8 cellular contexts compared by ENCODE assay signal in genomic region chr4:113394730-113395530, GRCh38.
DNase-seq lines count a peak whose midpoint lies in the region; ATAC-seq and TF ChIP-seq lines count a peak whose summit lies in the region.

No MANE protein-coding gene starts in this region.

- no peaks in the 10 kb centered on the region for H3K36me3 Mint-ChIP-seq in natural killer cell

- ATAC-seq in GM21390 (IDR thresholded peaks at IDR 0.05; ENCODE audit: unreplicated experiment) (peak; percentile 96), natural killer cell (peak; percentile 86 to 94 (median 88))

- TF ChIP-seq CTCF in natural killer cell (IDR thresholded peaks at IDR 0.05), result peak; percentile 92
- TF ChIP-seq CTCF in testis (IDR thresholded peaks at IDR 0.05), result peak; percentile 95 to 97 (median 95)

- H3K4me1 ChIP-seq in testis, result no peaks in the 10 kb centered on the region

- no peaks in the 10 kb centered on the region for H3K36me3 ChIP-seq in testis (ENCODE audit: low read depth, missing control alignments)

- H3K9me3 Mint-ChIP-seq in natural killer cell, result no peaks in the 10 kb centered on the region

- H3K27me3 Mint-ChIP-seq in natural killer cell (ENCODE audit: low read depth in 2 of 2), result peaks cover 0 to 9% of the 10 kb centered on the region in 2 donors

- H3K27me3 ChIP-seq in testis, result no peaks in the 10 kb centered on the region

- H3K4me1 Mint-ChIP-seq in natural killer cell, result no peaks in the 10 kb centered on the region

- no peaks in the 10 kb centered on the region for H3K9me3 ChIP-seq in testis

- DNase-seq in DMS53 treated with DMSO at 0.1 percent for 48 hours (lab: John Stamatoyannopoulos, UW; ENCODE audit: unreplicated experiment) (peak; percentile 71), HS-27A (ENCODE audit: low read depth) (peak; percentile 82), NCI-H82 treated with DMSO at 0.1 percent for 48 hours (lab: John Stamatoyannopoulos, UW; ENCODE audit: unreplicated experiment) (peak; percentile 53), erythroblast (lab: John Stamatoyannopoulos, UW) (peak; percentile 60 to 79), natural killer cell (no peak), testis (peak; percentile 79)
- DNase-seq in activated CD8-positive, alpha-beta memory T cell treated with anti-CD3 and anti-CD28 coated beads for 48 hours (ENCODE audit: low read depth in 2 of 3, low spot score in 2 of 3), result peak in 2 of 3 experiments; percentile 0 to 38

- intact Hi-C loops in natural killer cell (cut with micrococcal nuclease), result loop anchor here (1.0 to 10.0 kb wide), 6 partner anchors 514 to 1410 kb away; no protein-coding TSS in a partner anchor
- intact Hi-C loops in testis (cut with DNase I; ENCODE audit: low total_unique reads), result no loop called here

- H3K27ac ChIP-seq in testis, result peak overlapping the region in 1 of 2 donors; percentile 11

- 30 to 45% methylated on average over 11 of the region's 11 CpGs for WGBS in testis, 2 donors

- TF ChIP-seq POLR2A in erythroblast (IDR thresholded peaks at IDR 0.05; ENCODE audit: low read length) (no peak), testis (IDR thresholded peaks at IDR 0.05) (no peak)

- H3K4me3 Mint-ChIP-seq in natural killer cell, result no peak overlapping the region

- H3K4me3 ChIP-seq in testis, result no peak overlapping the region

- no peak overlapping the region for H3K27ac Mint-ChIP-seq in natural killer cell
